ENCODE assay signal across 8 cellular contexts in genomic region chr1:228100822-228101613, GRCh38. TPM values are rescaled to one million over a fixed set of nuclear protein-coding genes. Genes with fewer than 3 reads are reported as not detected.
DNase-seq lines count a peak whose midpoint lies in the region; ATAC-seq and TF ChIP-seq lines count a peak whose summit lies in the region.

No MANE protein-coding gene starts in this region.

- H3K27me3 Mint-ChIP-seq in activated naive CD4-positive, alpha-beta T cell treated with anti-CD3 and anti-CD28 coated beads, Interleukin-2, amount 10 ng/mL, durations not matched to agents 7 days and 5 days = peaks cover 5% of the 10 kb centered on the region
- H3K27me3 Mint-ChIP-seq in T-cell (no peaks in the 10 kb centered on the region), type B pancreatic cell (no peaks in the 10 kb centered on the region)

- POLR2A ChIA-PET in T-cell (lab: Charles Lee) = no interaction called here

- TF ChIP-seq CTCF in type B pancreatic cell (conservative IDR thresholded peaks at IDR 0.05) = no peak

- no peak for DNase-seq in activated naive CD4-positive, alpha-beta T cell treated with anti-CD3 and anti-CD28 coated beads, Interleukin-2, amount 10 ng/mL, durations not matched to agents 7 days and 5 days
- no peak for DNase-seq in activated naive CD4-positive, alpha-beta T cell treated with Interleukin-2 at 50 U/mL for 16 hours
- DNase-seq in T-cell (no peak), hepatic stellate cell (ENCODE audit: low spot score) (peak; percentile 11), type B pancreatic cell (ENCODE audit: extremely low spot score, unreplicated experiment) (no peak), DMS79 treated with DMSO at 0.1 percent for 48 hours (lab: John Stamatoyannopoulos, UW) (no peak), NCI-H748 treated with DMSO at 0.1 percent for 48 hours (lab: John Stamatoyannopoulos, UW) (no peak)
- no peak for DNase-seq in effector CD8-positive, alpha-beta T cell (lab: John Stamatoyannopoulos, UW)

- no peak for ATAC-seq in T-cell (replicated peaks in 1 of 4)

- peaks cover 31% of the 10 kb centered on the region for H3K4me1 Mint-ChIP-seq in activated naive CD4-positive, alpha-beta T cell treated with anti-CD3 and anti-CD28 coated beads, Interleukin-2, amount 10 ng/mL, durations not matched to agents 7 days and 5 days
- H3K4me1 Mint-ChIP-seq in T-cell = peaks cover 27 to 33% (median 30%) of the 10 kb centered on the region in 3 donors
- peaks cover 14% of the 10 kb centered on the region for H3K4me1 Mint-ChIP-seq in type B pancreatic cell (ENCODE audit: unreplicated experiment)

- CTCF ChIA-PET in activated naive CD4-positive, alpha-beta T cell treated with anti-CD3 and anti-CD28 coated beads, Interleukin-2, amount 10 ng/mL, durations not matched to agents 7 days and 5 days (lab: Charles Lee) = no interaction called here
- CTCF ChIA-PET in T-cell (lab: Charles Lee) = no interaction called here

- no peaks in the 10 kb centered on the region for H3K9me3 Mint-ChIP-seq in activated naive CD4-positive, alpha-beta T cell treated with anti-CD3 and anti-CD28 coated beads, Interleukin-2, amount 10 ng/mL, durations not matched to agents 7 days and 5 days
- H3K9me3 Mint-ChIP-seq in T-cell (no peaks in the 10 kb centered on the region), type B pancreatic cell (no peaks in the 10 kb centered on the region)

- peak overlapping the region; percentile 94 for H3K4me3 Mint-ChIP-seq in activated naive CD4-positive, alpha-beta T cell treated with anti-CD3 and anti-CD28 coated beads, Interleukin-2, amount 10 ng/mL, durations not matched to agents 7 days and 5 days
- peak overlapping the region; percentile 75 to 95 (median 76) for H3K4me3 Mint-ChIP-seq in T-cell
- peak overlapping the region; percentile 78 for H3K4me3 Mint-ChIP-seq in type B pancreatic cell

- peak overlapping the region; percentile 63 for H3K27ac Mint-ChIP-seq in activated naive CD4-positive, alpha-beta T cell treated with anti-CD3 and anti-CD28 coated beads, Interleukin-2, amount 10 ng/mL, durations not matched to agents 7 days and 5 days
- H3K27ac Mint-ChIP-seq in T-cell (peak overlapping the region; percentile 84 to 90), type B pancreatic cell (peak overlapping the region; percentile 70)

- peaks cover 33% of the 10 kb centered on the region for H3K36me3 Mint-ChIP-seq in activated naive CD4-positive, alpha-beta T cell treated with anti-CD3 and anti-CD28 coated beads, Interleukin-2, amount 10 ng/mL, durations not matched to agents 7 days and 5 days
- H3K36me3 Mint-ChIP-seq in T-cell = peaks cover 21% of the 10 kb centered on the region
- peaks cover 9% of the 10 kb centered on the region for H3K36me3 Mint-ChIP-seq in type B pancreatic cell

RNA-seq across cellular contexts. Expression of gene C1orf35, which starts 2.1 kb away (rescaled TPM):
- total RNA-seq in T-cell = 10 to 100 TPM; 19.7 to 34.0 (median 32.3) TPM
- total RNA-seq in type B pancreatic cell (ENCODE audit: low replicate concordance) = 16.9 and 23.3 TPM in 2 replicates

RNA-seq across cellular contexts. Expression of gene MRPL55, which starts 8.1 kb away (rescaled TPM):
- 10 to 100 TPM; 49.7 to 63.5 (median 55.9) TPM for total RNA-seq in T-cell
- 47.4 and 58.8 TPM in 2 replicates for total RNA-seq in type B pancreatic cell (ENCODE audit: low replicate concordance)

RNA-seq across cellular contexts. Expression of gene ARF1, which starts 18.5 kb away (rescaled TPM):
- total RNA-seq in T-cell (100 to 1,000 TPM; 232 to 309 (median 258) TPM), type B pancreatic cell (ENCODE audit: low replicate concordance) (288 and 401 TPM in 2 replicates)

RNA-seq across cellular contexts. Expression of gene GUK1, which starts 39.1 kb away (rescaled TPM):
- total RNA-seq in T-cell = 100 to 1,000 TPM; 201 to 318 (median 223) TPM
- total RNA-seq in type B pancreatic cell (ENCODE audit: low replicate concordance) = 133 and 174 TPM in 2 replicates

RNA-seq across cellular contexts. Expression of gene GJC2, which starts 48.7 kb away (rescaled TPM):
- total RNA-seq in T-cell = 1 to 10 TPM; 1.1 to 3.1 (median 1.6) TPM
- total RNA-seq in type B pancreatic cell (ENCODE audit: low replicate concordance) = 0.76 and 1.3 TPM in 2 replicates
